Comparison of ENCODE assay signal across 7 cellular contexts in genomic region chr6:128164254-128164653, GRCh38.
"Had no signal": no experiment of that assay in that cellular context is flagged by ENCODE, and none has a peak within 500 bp of the region (broad histone marks: within the 10 kb centered on the region; RNA-seq: fewer than 3 reads in every experiment).

No MANE protein-coding gene starts in this region.

- H3K27ac ChIP-seq: HL-60, KMS-11 had no signal

- DNase-seq: IMR-90, KBM-7, KG1 had no signal

- ATAC-seq: K562 had no signal

- H3K9ac ChIP-seq: KMS-11 had no signal

- H3K4me2 ChIP-seq: KMS-11 had no signal

- FAIRE-seq: HTR-8/SVneo, K562 had no signal

- H3K4me3 ChIP-seq: K562 had no signal
